Comparison of ENCODE assay signal across 7 cellular contexts in genomic region chr1:169729991-169730390, GRCh38. TPM values are rescaled to one million over a fixed set of nuclear protein-coding genes. Genes with fewer than 3 reads are reported as not detected.
"Had no signal": no experiment of that assay in that cellular context is flagged by ENCODE, and none has a peak within 500 bp of the region (broad histone marks: within the 10 kb centered on the region; RNA-seq: fewer than 3 reads in every experiment).

No MANE protein-coding gene starts in this region.

- ATAC-seq: HepG2, K562 had no signal

- H3K4me3 ChIP-seq: K562 had no signal

- H3K27ac ChIP-seq: HL-60 had no signal

- DNase-seq: IMR-90, KBM-7 had no signal

RNA-seq across cellular contexts. Expression of gene SELE, which starts 3.9 kb away (rescaled TPM):
- total RNA-seq: HT-29, HT1080, IMR-90, K562 had no signal

RNA-seq across cellular contexts. Expression of gene SELL, which starts 18.6 kb away (rescaled TPM):
- total RNA-seq: HT-29, HT1080, IMR-90 had no signal
